In the genomic region with DNA sequence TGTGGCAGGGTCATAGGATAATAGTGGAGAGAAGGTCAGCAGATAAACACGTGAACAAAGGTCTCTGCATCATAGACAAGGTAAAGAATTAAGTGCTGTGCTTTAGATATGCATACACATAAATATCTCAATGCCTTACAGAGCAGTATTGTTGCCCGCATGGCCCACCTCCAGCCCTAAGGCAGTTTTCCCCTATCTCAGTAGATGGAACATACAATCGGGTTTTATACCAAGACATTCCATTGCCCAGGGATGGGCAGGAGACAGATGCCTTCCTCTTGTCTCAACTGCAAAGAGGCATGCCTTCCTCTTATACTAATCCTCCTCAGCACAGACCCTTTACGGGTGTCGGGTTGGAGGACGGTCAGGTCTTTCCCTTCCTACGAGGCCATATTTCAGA, we compare ENCODE assay signal across 6 cellular contexts. TPM values are rescaled to one million over a fixed set of nuclear protein-coding genes. Genes with fewer than 3 reads are reported as not detected.
"Had no signal": no experiment of that assay in that cellular context is flagged by ENCODE, and none has a peak within 500 bp of the region (broad histone marks: within the 10 kb centered on the region; RNA-seq: fewer than 3 reads in every experiment).

No MANE protein-coding gene starts in this region.

RNA-seq across cellular contexts. Expression of a gene that starts 11.1 kb away (rescaled TPM):
- total RNA-seq: M059J, OCI-LY7, PC-9, RPMI7951, SJCRH30 had no signal
- polyA plus RNA-seq: SK-N-SH had no signal
